In genomic region chr7:101772508-101773306, GRCh38 we compare ENCODE assay signal across 19 cellular contexts.
"Had no signal": no experiment of that assay in that cellular context is flagged by ENCODE, and none has a peak within 500 bp of the region (broad histone marks: within the 10 kb centered on the region; RNA-seq: fewer than 3 reads in every experiment).

No MANE protein-coding gene starts in this region.

- H3K4me3 ChIP-seq: gastrocnemius medialis, heart left ventricle, thyroid gland had no signal

- H3K27me3 ChIP-seq: thyroid gland had no signal

- H3K4me3 Mint-ChIP-seq: activated naive CD8-positive, alpha-beta T cell treated with anti-CD3 and anti-CD28 coated beads, Interleukin-2, amount 10 ng/mL, durations not matched to agents 7 days and 5 days; immature natural killer cell; nephron; stimulated activated effector memory CD8-positive, alpha-beta T cell treated with anti-CD3 and anti-CD28 coated beads, Interleukin-12 subunit alpha, Interleukin-12 subunit beta, amount 100 ng/mL, for 72 hours; WTC11 had no signal

- ATAC-seq: gastrocnemius medialis; heart left ventricle; stimulated activated effector memory CD8-positive, alpha-beta T cell treated with anti-CD3 and anti-CD28 coated beads, Interleukin-12 subunit alpha, Interleukin-12 subunit beta, amount 100 ng/mL, for 72 hours; WTC11 had no signal

- H3K9me3 ChIP-seq: gastrocnemius medialis, heart left ventricle, thyroid gland had no signal

- H3K36me3 ChIP-seq: gastrocnemius medialis, heart left ventricle, thyroid gland had no signal

- H3K27ac Mint-ChIP-seq: activated naive CD8-positive, alpha-beta T cell treated with anti-CD3 and anti-CD28 coated beads, Interleukin-2, amount 10 ng/mL, durations not matched to agents 7 days and 5 days; immature natural killer cell; stimulated activated effector memory CD8-positive, alpha-beta T cell treated with anti-CD3 and anti-CD28 coated beads, Interleukin-12 subunit alpha, Interleukin-12 subunit beta, amount 100 ng/mL, for 72 hours; WTC11 had no signal

- H3K27ac ChIP-seq: epithelial cell of prostate, gastrocnemius medialis, heart left ventricle, thyroid gland had no signal

- H3K9me3 Mint-ChIP-seq: activated naive CD8-positive, alpha-beta T cell treated with anti-CD3 and anti-CD28 coated beads, Interleukin-2, amount 10 ng/mL, durations not matched to agents 7 days and 5 days; immature natural killer cell; nephron; stimulated activated effector memory CD8-positive, alpha-beta T cell treated with anti-CD3 and anti-CD28 coated beads, Interleukin-12 subunit alpha, Interleukin-12 subunit beta, amount 100 ng/mL, for 72 hours; WTC11 had no signal

- H3K4me1 Mint-ChIP-seq: activated naive CD8-positive, alpha-beta T cell treated with anti-CD3 and anti-CD28 coated beads, Interleukin-2, amount 10 ng/mL, durations not matched to agents 7 days and 5 days; immature natural killer cell; stimulated activated effector memory CD8-positive, alpha-beta T cell treated with anti-CD3 and anti-CD28 coated beads, Interleukin-12 subunit alpha, Interleukin-12 subunit beta, amount 100 ng/mL, for 72 hours had no signal

- H3K4me1 ChIP-seq: gastrocnemius medialis, heart left ventricle, thyroid gland had no signal

- DNase-seq: activated CD4-positive, alpha-beta T cell treated with anti-CD3 and anti-CD28 coated beads for 48 hours; activated CD8-positive, alpha-beta memory T cell treated with anti-CD3 and anti-CD28 coated beads, Interleukin-2, amount 50 U/mL, for 48 hours; activated naive CD4-positive, alpha-beta T cell; activated naive CD8-positive, alpha-beta T cell treated with anti-CD3 and anti-CD28 coated beads, Interleukin-2, amount 10 ng/mL, durations not matched to agents 7 days and 5 days; anterior cingulate cortex; cerebellar nuclear complex; dermis blood vessel endothelial cell; gastrocnemius medialis; heart left ventricle; immature natural killer cell; mesendoderm; nucleus accumbens; posterior cingulate gyrus; retina; thyroid gland had no signal
